1 cellular context compared by ENCODE assay signal in the genomic region with DNA sequence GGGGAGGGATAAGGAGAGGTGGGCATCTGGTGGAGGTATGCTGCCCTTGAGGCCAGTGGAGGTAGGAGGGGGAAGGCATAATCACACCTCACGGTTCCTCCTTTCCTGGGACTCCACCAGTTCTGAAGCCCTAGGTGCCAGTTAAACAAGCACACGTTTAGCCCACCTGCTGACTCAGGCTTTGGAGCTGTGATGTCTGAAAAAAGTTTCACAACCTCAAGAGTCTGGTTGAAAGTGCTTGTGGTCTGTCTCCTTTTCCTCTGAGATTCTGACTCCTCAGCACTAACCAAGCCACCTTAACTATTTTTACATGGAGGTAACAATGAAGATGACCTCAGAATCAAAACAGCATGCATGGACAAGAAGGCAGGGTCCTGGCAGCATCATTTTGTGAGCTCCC.
TF ChIP-seq lines count a peak whose summit lies in the region.

No MANE protein-coding gene starts in this region.

TF ChIP-seq in GM23338, 12 proteins besides CTCF, POLR2A, EP300 and RAD21 (continued from another document):
- TF ChIP-seq ZNF462 (CRISPR knock-in tag; IDR thresholded peaks at IDR 0.05) (no peak), NANOG (IDR thresholded peaks at IDR 0.05; ENCODE audit: borderline replicate concordance) (no peak), ZNF114 (CRISPR knock-in tag; IDR thresholded peaks at IDR 0.05) (no peak), POLR2AphosphoS5 (IDR thresholded peaks at IDR 0.05; ENCODE audit: low read depth) (no peak), EZH2 (IDR thresholded peaks at IDR 0.05; ENCODE audit: low read depth, unreplicated experiment) (no peak), CREB1 (CRISPR knock-in tag; IDR thresholded peaks at IDR 0.05; ENCODE audit: low read depth) (no peak), JUNB (IDR thresholded peaks at IDR 0.05; ENCODE audit: unreplicated experiment) (no peak), STAT1 (IDR thresholded peaks at IDR 0.05; ENCODE audit: unreplicated experiment) (no peak)
